Comparison of ENCODE assay signal across 1 cellular context in genomic region chr19:11198769-11199469, GRCh38.
TF ChIP-seq lines count a peak whose summit lies in the region.

No MANE protein-coding gene starts in this region.

TF ChIP-seq in HCT116, 20 proteins besides CTCF, POLR2A, EP300 and RAD21:
- TF ChIP-seq REST (IDR thresholded peaks at IDR 0.05; ENCODE audit: low read depth) (no peak), YY1 (IDR thresholded peaks at IDR 0.05; ENCODE audit: extremely low read depth, insufficient replicate concordance, low read depth, low read length) (no peak), ATF3 (IDR thresholded peaks at IDR 0.05) (no peak), EZH2phosphoT487 (IDR thresholded peaks at IDR 0.05; ENCODE audit: borderline replicate concordance) (no peak), EZH2 (IDR thresholded peaks at IDR 0.05) (no peak), CBX3 (IDR thresholded peaks at IDR 0.05; ENCODE audit: low read depth) (no peak), FOSL1 (IDR thresholded peaks at IDR 0.05; ENCODE audit: low read depth) (no peak), ELF1 (IDR thresholded peaks at IDR 0.05; ENCODE audit: borderline replicate concordance, low read depth) (no peak), SIN3A (IDR thresholded peaks at IDR 0.05; ENCODE audit: low read depth) (no peak), POLR2AphosphoS5 (IDR thresholded peaks at IDR 0.05; ENCODE audit: low read depth, low read length) (no peak), JUND (IDR thresholded peaks at IDR 0.05) (no peak), SRF (IDR thresholded peaks at IDR 0.05; ENCODE audit: low read depth) (no peak), MAX (IDR thresholded peaks at IDR 0.05) (no peak), ZNF274 (IDR thresholded peaks at IDR 0.05; ENCODE audit: low read depth, low read length) (no peak)
